In the genomic region with DNA sequence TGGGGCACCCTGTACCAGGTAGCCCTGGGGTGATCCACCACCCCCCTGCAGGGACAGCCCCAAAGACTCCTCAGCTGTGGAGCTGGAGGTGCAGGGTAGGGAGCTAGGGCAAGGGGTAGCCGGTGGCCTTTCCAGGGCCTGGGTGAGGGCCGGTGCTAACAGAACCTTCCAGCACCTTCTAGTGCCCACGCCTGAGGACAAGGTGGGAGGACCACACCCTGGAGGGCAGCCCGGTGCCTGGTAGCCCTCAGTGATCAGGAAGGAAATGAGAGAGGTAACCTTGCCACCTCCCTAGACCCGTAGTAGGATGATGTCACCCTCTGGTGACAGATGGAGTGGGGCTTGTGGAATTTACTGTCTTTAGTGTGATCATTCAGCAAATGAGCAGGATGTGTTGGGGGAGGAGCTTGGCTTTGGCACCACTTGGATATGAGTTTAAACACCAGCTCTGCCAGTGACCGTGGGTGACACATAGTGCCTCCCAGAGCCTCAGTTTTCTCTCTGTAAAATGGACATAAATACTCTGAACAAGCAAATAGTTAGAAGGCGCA, we compare ENCODE assay signal across 11 cellular contexts.
DNase-seq lines count a peak whose midpoint lies in the region; ATAC-seq and TF ChIP-seq lines count a peak whose summit lies in the region.
"Had no signal": no experiment of that assay in that cellular context is flagged by ENCODE, and none has a peak within 500 bp of the region (broad histone marks: within the 10 kb centered on the region; RNA-seq: fewer than 3 reads in every experiment).

No MANE protein-coding gene starts in this region.

- H3K36me3 Mint-ChIP-seq in chondrocyte (ENCODE audit: low read depth) = no peaks in the 10 kb centered on the region

- ATAC-seq in sciatic nerve (peak; percentile 42), GM21576 (IDR thresholded peaks at IDR 0.05; ENCODE audit: unreplicated experiment) (no peak), GM21825 (IDR thresholded peaks at IDR 0.05; ENCODE audit: unreplicated experiment) (no peak)

- H3K9me3 Mint-ChIP-seq in chondrocyte (ENCODE audit: low read depth) = no peaks in the 10 kb centered on the region

- H3K27ac Mint-ChIP-seq in chondrocyte (ENCODE audit: unreplicated experiment) = peak overlapping the region; percentile 95
- H3K27ac Mint-ChIP-seq: activated naive CD8-positive, alpha-beta T cell had no signal

- intact Hi-C loops in sciatic nerve (cut with DNase I) = no loop called here

- DNase-seq in GM04504 (ENCODE audit: low read depth) (peak; percentile 50), NCI-H2171 (lab: John Stamatoyannopoulos, UW) (peak; percentile 55), chondrocyte (ENCODE audit: low spot score) (no peak), sciatic nerve (ENCODE audit: low spot score) (no peak), NCI-H2227 (lab: John Stamatoyannopoulos, UW; ENCODE audit: unreplicated experiment) (no peak)
- DNase-seq: activated CD4-positive, CD25-positive, alpha-beta regulatory T cell; stimulated activated CD4-positive, alpha-beta T cell treated with anti-CD3 and anti-CD28 coated beads, Interleukin-4, amount 100 ng/mL, for 24 hours; transverse colon had no signal

- H3K4me1 Mint-ChIP-seq in chondrocyte (ENCODE audit: low read depth) = peaks cover 51% of the 10 kb centered on the region

- H3K4me3 Mint-ChIP-seq in chondrocyte (ENCODE audit: unreplicated experiment) = peak overlapping the region; percentile 35
- H3K4me3 Mint-ChIP-seq: activated naive CD8-positive, alpha-beta T cell had no signal

- no peaks in the 10 kb centered on the region for H3K27me3 Mint-ChIP-seq in chondrocyte (ENCODE audit: low read depth)

- no peak for TF ChIP-seq CTCF in chondrocyte (IDR thresholded peaks at IDR 0.05)

Comparison
In these comparisons a context has a peak if more than half of its experiments do, and no peak if none do; other contexts are left out.
1. DNase-seq: peak in GM04504 (single experiment) and NCI-H2171 (single experiment); none in chondrocyte (single experiment), sciatic nerve (single experiment) and NCI-H2227 (single experiment).